Comparison of ENCODE assay signal across 8 cellular contexts in the genomic region with DNA sequence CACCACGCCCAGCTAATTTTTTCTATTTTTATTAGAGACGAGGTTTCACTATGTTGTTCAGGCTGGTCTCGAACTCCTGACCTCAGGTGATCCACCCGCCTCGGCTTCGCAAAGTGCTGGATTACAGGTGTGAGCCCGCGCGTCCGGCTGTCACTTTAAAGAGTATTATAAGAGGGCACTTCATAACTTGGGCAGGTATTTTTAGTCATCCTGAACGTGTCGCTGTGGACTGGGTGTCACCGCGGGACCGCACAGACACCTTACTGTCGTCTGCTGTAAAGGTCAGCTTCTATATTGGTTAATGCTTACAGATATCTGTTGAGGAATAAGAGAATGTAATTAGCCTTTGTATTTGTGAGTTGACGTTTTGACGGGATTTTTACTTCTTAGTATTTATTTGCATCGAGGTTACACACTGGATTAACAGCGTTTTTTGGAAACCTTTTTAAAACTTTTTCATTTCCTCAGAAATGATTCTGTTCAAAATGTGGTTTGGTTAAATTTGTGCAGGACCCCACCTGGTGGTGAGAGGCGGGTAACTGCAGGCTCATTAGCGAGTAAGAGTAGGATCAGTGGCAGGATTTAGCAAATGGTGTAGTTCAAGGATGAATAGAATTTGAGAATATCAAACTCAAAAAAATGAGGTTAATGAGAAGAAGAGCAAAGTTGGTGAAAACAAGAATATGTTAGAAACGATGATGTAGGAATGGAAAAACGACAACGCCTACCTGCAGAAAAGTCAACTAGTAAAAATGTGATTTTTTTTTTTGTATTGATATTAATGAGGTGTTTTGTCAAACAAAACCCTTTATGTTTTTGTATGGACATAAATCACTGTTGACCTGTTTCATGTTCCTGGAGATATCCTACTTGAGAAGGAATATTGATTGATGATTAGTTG. TPM values are rescaled to one million over a fixed set of nuclear protein-coding genes. Genes with fewer than 3 reads are reported as not detected.
DNase-seq lines count a peak whose midpoint lies in the region; ATAC-seq and TF ChIP-seq lines count a peak whose summit lies in the region.

No MANE protein-coding gene starts in this region.

- CTCF ChIA-PET in OCI-LY7 (lab: Charles Lee; ENCODE audit: unreplicated experiment): no interaction called here

- H3K27ac Mint-ChIP-seq in natural killer cell treated with Interleukin-12 subunit alpha and Interleukin-12 subunit beta and Interleukin-15 and Interleukin-18, amount 100 ng/mL, for 72 hours: peak overlapping the region; percentile 11 to 13

- peak overlapping the region; percentile 99 for H3K4me2 ChIP-seq in OCI-LY7 (ENCODE audit: low read length)

- H3K27me3 Mint-ChIP-seq in natural killer cell treated with Interleukin-12 subunit alpha and Interleukin-12 subunit beta and Interleukin-15 and Interleukin-18, amount 100 ng/mL, for 72 hours: no peaks in the 10 kb centered on the region

- BruUV-seq in OCI-LY7 (replicated peaks; lab: Mats Ljungman, UMichigan): no TSS peak

- H3K9me3 Mint-ChIP-seq in natural killer cell treated with Interleukin-12 subunit alpha and Interleukin-12 subunit beta and Interleukin-15 and Interleukin-18, amount 100 ng/mL, for 72 hours: no peaks in the 10 kb centered on the region

- peaks cover 16% of the 10 kb centered on the region for H3K36me3 Mint-ChIP-seq in natural killer cell treated with Interleukin-12 subunit alpha and Interleukin-12 subunit beta and Interleukin-15 and Interleukin-18, amount 100 ng/mL, for 72 hours

- ATAC-seq in HG03175 (IDR thresholded peaks at IDR 0.05; ENCODE audit: unreplicated experiment): peak; percentile 22
- no peak for ATAC-seq in natural killer cell treated with Interleukin-12 subunit alpha and Interleukin-12 subunit beta and Interleukin-15 and Interleukin-18, amount 100 ng/mL, for 72 hours
- no peak for ATAC-seq in HG02870 (IDR thresholded peaks at IDR 0.05; ENCODE audit: unreplicated experiment)

- POLR2A ChIA-PET in OCI-LY7 (lab: Charles Lee): interaction anchor here (0.6 to 1.0 kb wide), 3 partner anchors 13 to 337 kb away, joined by 3 read pairs; no protein-coding TSS in a partner anchor

- H3K4me3 Mint-ChIP-seq in natural killer cell treated with Interleukin-12 subunit alpha and Interleukin-12 subunit beta and Interleukin-15 and Interleukin-18, amount 100 ng/mL, for 72 hours: peak overlapping the region; percentile 94

- no peaks in the 10 kb centered on the region for H3K9me2 ChIP-seq in OCI-LY7 (ENCODE audit: insufficient read depth, low read length)

- peak; percentile 75 for DNase-seq in OCI-LY7 (ENCODE audit: low spot score)
- DNase-seq in activated T-cell treated with anti-CD3 and anti-CD28 coated beads, Interleukin-2, amount 50 U/mL, for 48 hours: peak; percentile 82 to 86
- DNase-seq in esophagus squamous epithelium (lab: John Stamatoyannopoulos, UW): no peak
- no peak for DNase-seq in natural killer cell treated with Interleukin-12 subunit alpha and Interleukin-12 subunit beta and Interleukin-15 and Interleukin-18, amount 100 ng/mL, for 72 hours (ENCODE audit: low spot score)
- peak in 30 of 49 donors; percentile 8 to 59 (median 34) for DNase-seq in substantia nigra (lab: John Stamatoyannopoulos, UW)

- H3K27me3 ChIP-seq in esophagus squamous epithelium: no peaks in the 10 kb centered on the region

- peaks cover 21% of the 10 kb centered on the region for H4K20me1 ChIP-seq in OCI-LY7 (ENCODE audit: insufficient read depth, low read length)

- H3K27ac ChIP-seq in OCI-LY7 (ENCODE audit: low read depth, low read length, poor library complexity, severe bottlenecking) (peak overlapping the region; percentile 34), esophagus squamous epithelium (peak overlapping the region; percentile 53 to 100 (median 84)), substantia nigra (ENCODE audit: low read depth, low read length, poor library complexity, severe bottlenecking) (no peak overlapping the region)

- intact Hi-C loops in OCI-LY7 (cut with micrococcal nuclease; ENCODE audit: unreplicated experiment) (loop anchor here (2.0 kb wide), 1 partner anchor 67 kb away; no protein-coding TSS in a partner anchor), esophagus squamous epithelium (cut with DNase I) (no loop called here)

- H3K36me3 ChIP-seq in ES-I3 (ENCODE audit: insufficient read depth, low read length): peaks cover 12% of the 10 kb centered on the region; the same call in 1 of the 2 replicates
- H3K36me3 ChIP-seq in OCI-LY7 (ENCODE audit: insufficient read depth, low read length): peaks cover 47% of the 10 kb centered on the region
- H3K36me3 ChIP-seq in esophagus squamous epithelium: no peaks in the 10 kb centered on the region

- peak overlapping the region; percentile 76 for H3K4me3 ChIP-seq in OCI-LY7 (ENCODE audit: low read depth, low read length, poor library complexity, severe bottlenecking)
- peak overlapping the region in 3 of 4 donors; percentile 14 to 93 (median 78) for H3K4me3 ChIP-seq in esophagus squamous epithelium

- H3K4me1 ChIP-seq in ES-I3 (ENCODE audit: insufficient read depth, low read length): peaks cover 13% of the 10 kb centered on the region
- H3K4me1 ChIP-seq in OCI-LY7 (ENCODE audit: insufficient read depth, low read length, poor library complexity, severe bottlenecking): peaks cover 51% of the 10 kb centered on the region
- H3K4me1 ChIP-seq in esophagus squamous epithelium: peaks cover 11 to 83% (median 35%) of the 10 kb centered on the region in 3 donors

- no peak overlapping the region for H2AFZ ChIP-seq in OCI-LY7 (ENCODE audit: low read length)

- TF ChIP-seq POLR2A in esophagus squamous epithelium (IDR thresholded peaks at IDR 0.05): no peak

- WGBS in esophagus squamous epithelium, 2 donors: 48 to 50% methylated on average over 25 of the region's 25 CpGs

- TF ChIP-seq CTCF in OCI-LY7 (conservative IDR thresholded peaks at IDR 0.05; ENCODE audit: low read length) (peak; percentile 99), esophagus squamous epithelium (IDR thresholded peaks at IDR 0.05) (peak; percentile 89 to 94 (median 92))

- peaks cover 42 to 43% of the 10 kb centered on the region in 2 donors for H3K4me1 Mint-ChIP-seq in natural killer cell treated with Interleukin-12 subunit alpha and Interleukin-12 subunit beta and Interleukin-15 and Interleukin-18, amount 100 ng/mL, for 72 hours (ENCODE audit: low read depth in 2 of 2)

- peaks cover 82% of the 10 kb centered on the region for H3K79me2 ChIP-seq in OCI-LY7 (ENCODE audit: insufficient read depth, low read depth, low read length)

- H3K9me3 ChIP-seq in ES-I3 (ENCODE audit: control insufficient read depth, insufficient read depth, low read length) (no peaks in the 10 kb centered on the region), OCI-LY7 (ENCODE audit: low read length) (peaks cover 4% of the 10 kb centered on the region; the same call in 1 of the 2 replicates), esophagus squamous epithelium (no peaks in the 10 kb centered on the region)

- H3K9ac ChIP-seq in ES-I3 (ENCODE audit: low read depth, low read length): peak overlapping the region; percentile 95

RNA-seq across cellular contexts. Expression of a gene that starts 3.2 kb away (rescaled TPM):
- total RNA-seq in OCI-LY7 (2014; rRNA removed; shearing (Covaris generic)): 56.4 and 69.3 TPM in 2 replicates
- total RNA-seq in OCI-LY7 (2022) (65.9 and 66.4 TPM in 2 replicates), esophagus squamous epithelium (100 to 1,000 TPM in 3 of 4 donors, 10 to 100 TPM in 1; 96.5 to 193 (median 160) TPM)
- 100 to 1,000 TPM; 139 to 145 TPM for total RNA-seq in natural killer cell treated with Interleukin-12 subunit alpha and Interleukin-12 subunit beta and Interleukin-15 and Interleukin-18, amount 100 ng/mL, for 72 hours

Comparison
In these comparisons a context has a peak if more than half of its experiments do, and no peak if none do; other contexts are left out.
1. DNase-seq: peak in OCI-LY7 (single experiment), activated T-cell treated with anti-CD3 and anti-CD28 coated beads, Interleukin-2, amount 50 U/mL, for 48 hours (2 of 2) and substantia nigra (30 of 49); none in esophagus squamous epithelium (single experiment) and natural killer cell treated with Interleukin-12 subunit alpha and Interleukin-12 subunit beta and Interleukin-15 and Interleukin-18, amount 100 ng/mL, for 72 hours (single experiment).